8 cellular contexts compared by ENCODE assay signal in the genomic region with DNA sequence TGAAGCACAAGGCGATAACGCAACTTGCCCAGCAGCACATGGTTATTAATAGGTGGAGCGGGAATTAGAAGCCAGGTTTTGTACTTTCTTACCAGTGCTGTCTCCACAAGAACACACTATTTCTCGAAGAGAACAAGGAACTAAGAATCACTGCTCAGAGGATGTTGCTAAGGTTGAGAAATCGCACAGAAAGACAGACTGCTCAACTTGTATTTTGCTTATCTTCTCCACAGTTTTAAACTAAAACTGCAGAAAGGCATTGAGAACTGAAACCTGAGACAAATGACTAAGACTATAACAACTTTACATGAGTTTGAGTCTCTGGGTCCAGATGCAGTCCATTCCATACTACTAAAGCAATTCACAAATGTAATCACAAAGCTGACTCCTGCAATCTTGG. TPM values are rescaled to one million over a fixed set of nuclear protein-coding genes. Genes with fewer than 3 reads are reported as not detected.
A peak's percentile ranks its signal among the peaks of the same experiment; 100 is the strongest.
DNase-seq lines count a peak whose midpoint lies in the region; ATAC-seq, FAIRE-seq and TF ChIP-seq lines count a peak whose summit lies in the region.

No MANE protein-coding gene starts in this region.

- peaks cover 62% of the 10 kb centered on the region for H3F3A ChIP-seq in MM.1S (ENCODE audit: insufficient read depth, low read length)

- TF ChIP-seq CTCF in MM.1S (IDR thresholded peaks at IDR 0.05; ENCODE audit: low read length) (no peak), lower lobe of right lung (IDR thresholded peaks at IDR 0.05) (no peak)

- TF ChIP-seq POLR2A in GM12892 (IDR thresholded peaks at IDR 0.05; ENCODE audit: low read depth, low read length) = no peak

- H2AFZ ChIP-seq in MM.1S (ENCODE audit: low read length) = no peak overlapping the region

- no peaks in the 10 kb centered on the region for H3K9me2 ChIP-seq in MM.1S (replicated peaks; ENCODE audit: insufficient read depth, low read length)

- H3K4me3 ChIP-seq in MM.1S (ENCODE audit: low read length) = peak overlapping the region; percentile 88
- no peak overlapping the region for H3K4me3 ChIP-seq in lower lobe of right lung

- intact Hi-C loops in lower lobe of right lung (cut with DNase I) = no loop called here

- H3K79me2 ChIP-seq in MM.1S (ENCODE audit: low read length) = peaks cover 100% of the 10 kb centered on the region

- FAIRE-seq in GM12892 (lab: Jason Lieb, UNC) = peak; percentile 82

- no peaks in the 10 kb centered on the region for H4K20me1 ChIP-seq in MM.1S (ENCODE audit: insufficient read depth, low read length)

- DNase-seq in GM12892 (ENCODE audit: insufficient read length) (no peak), MM.1S (peak; percentile 60), lower lobe of right lung (no peak), NCI-H2029 treated with DMSO at 0.1 percent for 48 hours (lab: John Stamatoyannopoulos, UW) (no peak), D341Med (ENCODE audit: low spot score) (no peak)
- no peak for DNase-seq in activated effector memory CD4-positive, alpha-beta T cell treated with Interleukin-2 at 50 U/mL for 16 hours
- DNase-seq in stimulated activated CD8-positive, alpha-beta memory T cell treated with anti-CD3 and anti-CD28 coated beads, Interleukin-4, amount 100 ng/mL, for 48 hours = no peak

- no peaks in the 10 kb centered on the region for H3K9me3 ChIP-seq in MM.1S (replicated peaks; ENCODE audit: insufficient read depth, low read length)
- no peaks in the 10 kb centered on the region for H3K9me3 ChIP-seq in lower lobe of right lung

- peak overlapping the region; percentile 97 for H3K27ac ChIP-seq in MM.1S (ENCODE audit: low read length)
- H3K27ac ChIP-seq in lower lobe of right lung = no peak overlapping the region

- H3K4me1 ChIP-seq in MM.1S (ENCODE audit: low read length) (no peaks in the 10 kb centered on the region), lower lobe of right lung (peaks cover 58% of the 10 kb centered on the region)

- H3K9ac ChIP-seq in MM.1S (ENCODE audit: low read length) = peak overlapping the region; percentile 99

- H3K4me2 ChIP-seq in MM.1S (ENCODE audit: low read depth, low read length) = peak overlapping the region; percentile 90

- peaks cover 25% of the 10 kb centered on the region; the same call in 1 of the 2 replicates for H3K36me3 ChIP-seq in MM.1S (replicated peaks; ENCODE audit: insufficient read depth, low read length)
- H3K36me3 ChIP-seq in lower lobe of right lung = no peaks in the 10 kb centered on the region

- ATAC-seq in GM21576 (IDR thresholded peaks at IDR 0.05; ENCODE audit: unreplicated experiment) (peak; percentile 67), lower lobe of right lung (peak; percentile 36 to 41)

- no peaks in the 10 kb centered on the region for H3K27me3 ChIP-seq in MM.1S (replicated peaks; ENCODE audit: insufficient read depth, low read length)
- no peaks in the 10 kb centered on the region for H3K27me3 ChIP-seq in lower lobe of right lung (ENCODE audit: low read depth)

RNA-seq across cellular contexts. Expression of a gene that starts 6.2 kb away (rescaled TPM):
- 46.3 TPM for polyA plus RNA-seq in GM12892 (2012; ENCODE audit: missing spikeins)
- 39.3 TPM for total RNA-seq in lower lobe of right lung

RNA-seq across cellular contexts. Expression of a gene that starts 26.0 kb away (rescaled TPM):
- 2.4 TPM for polyA plus RNA-seq in GM12892 (2012; ENCODE audit: missing spikeins)
- 8.6 TPM for total RNA-seq in lower lobe of right lung
